Comparison of ENCODE assay signal across 1 cellular context in the genomic region with DNA sequence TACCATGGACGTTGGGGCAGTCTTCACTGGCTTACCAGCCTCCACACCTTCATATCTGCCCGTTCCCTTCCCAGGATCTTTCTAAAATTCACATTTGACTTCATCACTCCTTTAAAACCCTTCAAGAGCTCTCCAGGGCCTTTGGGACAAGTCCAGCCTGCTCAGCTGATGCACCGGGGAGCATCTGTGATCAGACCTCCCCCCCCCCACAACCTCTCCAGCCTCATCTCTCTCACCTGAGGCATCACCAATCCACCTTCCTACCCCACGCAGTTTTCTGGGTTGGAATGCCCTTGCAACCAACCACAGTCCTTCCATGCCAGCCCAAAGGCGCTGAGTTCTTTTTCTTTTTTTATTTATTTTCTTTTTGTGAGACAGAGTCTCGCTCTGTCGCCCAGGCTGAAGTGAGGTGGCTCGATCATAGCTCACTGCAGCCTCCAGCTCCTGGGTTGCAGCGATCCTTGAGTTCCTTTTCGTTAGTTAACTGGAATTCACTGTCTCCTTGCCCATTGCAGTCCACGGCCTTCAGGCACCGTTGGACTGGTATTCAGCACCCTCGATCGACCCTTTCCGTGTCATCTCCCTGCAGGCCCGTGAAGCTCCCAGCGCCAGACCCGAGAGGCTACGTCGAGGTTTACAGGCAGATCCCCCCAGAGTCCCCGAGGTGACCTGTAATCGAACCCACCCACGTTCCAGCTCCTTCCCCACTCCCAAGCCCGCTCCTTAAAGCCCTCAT.
TF ChIP-seq lines count a peak whose summit lies in the region.

No MANE protein-coding gene starts in this region.

TF ChIP-seq in SK-N-SH, 30 proteins besides CTCF, POLR2A, EP300 and RAD21:
- TF ChIP-seq MEF2A (IDR thresholded peaks at IDR 0.05; ENCODE audit: borderline replicate concordance, low read depth): no peak
- no peak for TF ChIP-seq POLR2AphosphoS5 (IDR thresholded peaks at IDR 0.05; ENCODE audit: low read depth, low read length)
- TF ChIP-seq SMC3 (IDR thresholded peaks at IDR 0.05; ENCODE audit: low read depth, low read length): no peak
- no peak for TF ChIP-seq TCF12 (IDR thresholded peaks at IDR 0.05)
- TF ChIP-seq, protein P1, sequence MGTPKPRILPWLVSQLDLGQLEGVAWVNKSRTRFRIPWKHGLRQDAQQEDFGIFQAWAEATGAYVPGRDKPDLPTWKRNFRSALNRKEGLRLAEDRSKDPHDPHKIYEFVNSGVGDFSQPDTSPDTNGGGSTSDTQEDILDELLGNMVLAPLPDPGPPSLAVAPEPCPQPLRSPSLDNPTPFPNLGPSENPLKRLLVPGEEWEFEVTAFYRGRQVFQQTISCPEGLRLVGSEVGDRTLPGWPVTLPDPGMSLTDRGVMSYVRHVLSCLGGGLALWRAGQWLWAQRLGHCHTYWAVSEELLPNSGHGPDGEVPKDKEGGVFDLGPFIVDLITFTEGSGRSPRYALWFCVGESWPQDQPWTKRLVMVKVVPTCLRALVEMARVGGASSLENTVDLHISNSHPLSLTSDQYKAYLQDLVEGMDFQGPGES (IDR thresholded peaks at IDR 0.05; ENCODE audit: low read depth, low read length): no peak
- TF ChIP-seq, protein P2, sequence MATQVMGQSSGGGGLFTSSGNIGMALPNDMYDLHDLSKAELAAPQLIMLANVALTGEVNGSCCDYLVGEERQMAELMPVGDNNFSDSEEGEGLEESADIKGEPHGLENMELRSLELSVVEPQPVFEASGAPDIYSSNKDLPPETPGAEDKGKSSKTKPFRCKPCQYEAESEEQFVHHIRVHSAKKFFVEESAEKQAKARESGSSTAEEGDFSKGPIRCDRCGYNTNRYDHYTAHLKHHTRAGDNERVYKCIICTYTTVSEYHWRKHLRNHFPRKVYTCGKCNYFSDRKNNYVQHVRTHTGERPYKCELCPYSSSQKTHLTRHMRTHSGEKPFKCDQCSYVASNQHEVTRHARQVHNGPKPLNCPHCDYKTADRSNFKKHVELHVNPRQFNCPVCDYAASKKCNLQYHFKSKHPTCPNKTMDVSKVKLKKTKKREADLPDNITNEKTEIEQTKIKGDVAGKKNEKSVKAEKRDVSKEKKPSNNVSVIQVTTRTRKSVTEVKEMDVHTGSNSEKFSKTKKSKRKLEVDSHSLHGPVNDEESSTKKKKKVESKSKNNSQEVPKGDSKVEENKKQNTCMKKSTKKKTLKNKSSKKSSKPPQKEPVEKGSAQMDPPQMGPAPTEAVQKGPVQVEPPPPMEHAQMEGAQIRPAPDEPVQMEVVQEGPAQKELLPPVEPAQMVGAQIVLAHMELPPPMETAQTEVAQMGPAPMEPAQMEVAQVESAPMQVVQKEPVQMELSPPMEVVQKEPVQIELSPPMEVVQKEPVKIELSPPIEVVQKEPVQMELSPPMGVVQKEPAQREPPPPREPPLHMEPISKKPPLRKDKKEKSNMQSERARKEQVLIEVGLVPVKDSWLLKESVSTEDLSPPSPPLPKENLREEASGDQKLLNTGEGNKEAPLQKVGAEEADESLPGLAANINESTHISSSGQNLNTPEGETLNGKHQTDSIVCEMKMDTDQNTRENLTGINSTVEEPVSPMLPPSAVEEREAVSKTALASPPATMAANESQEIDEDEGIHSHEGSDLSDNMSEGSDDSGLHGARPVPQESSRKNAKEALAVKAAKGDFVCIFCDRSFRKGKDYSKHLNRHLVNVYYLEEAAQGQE (IDR thresholded peaks at IDR 0.05; ENCODE audit: low read depth, low read length): no peak
- TF ChIP-seq, protein P3, sequence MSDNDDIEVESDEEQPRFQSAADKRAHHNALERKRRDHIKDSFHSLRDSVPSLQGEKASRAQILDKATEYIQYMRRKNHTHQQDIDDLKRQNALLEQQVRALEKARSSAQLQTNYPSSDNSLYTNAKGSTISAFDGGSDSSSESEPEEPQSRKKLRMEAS (IDR thresholded peaks at IDR 0.05; ENCODE audit: low read depth): no peak
- TF ChIP-seq GABPA (IDR thresholded peaks at IDR 0.05; ENCODE audit: low read depth): no peak
- TF ChIP-seq MXI1 (IDR thresholded peaks at IDR 0.05; ENCODE audit: low read depth, low read length): no peak
- no peak for TF ChIP-seq FOXM1 (IDR thresholded peaks at IDR 0.05; ENCODE audit: low read depth)
- TF ChIP-seq GATA2 (CRISPR knock-in tag; IDR thresholded peaks at IDR 0.05): no peak
- no peak for TF ChIP-seq RFX5 (IDR thresholded peaks at IDR 0.05; ENCODE audit: low read length)
- no peak for TF ChIP-seq YY1 (IDR thresholded peaks at IDR 0.05; ENCODE audit: low read depth)
- no peak for TF ChIP-seq RCOR1 (IDR thresholded peaks at IDR 0.05; ENCODE audit: low read length)
